18 cellular contexts compared by ENCODE assay signal in the genomic region with DNA sequence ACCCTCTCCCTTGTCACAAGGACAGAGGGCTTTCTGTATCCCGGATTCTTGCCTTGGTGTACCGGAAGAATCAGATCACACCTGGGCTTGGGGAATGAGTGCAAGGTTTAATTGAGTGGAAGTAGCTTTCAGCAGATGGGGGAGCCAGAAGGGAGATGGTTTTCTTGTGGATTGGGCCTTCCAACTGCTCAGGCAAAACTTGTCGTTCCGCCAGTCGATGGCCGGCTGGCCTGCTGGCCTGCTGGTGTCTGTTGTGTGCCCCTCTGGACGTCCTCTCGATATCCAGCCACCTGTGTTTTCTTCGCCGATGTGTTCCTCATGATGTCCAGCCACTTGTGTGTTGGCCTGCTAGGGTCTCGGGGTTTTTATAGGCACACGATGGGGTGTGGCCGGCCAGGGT.
DNase-seq lines count a peak whose midpoint lies in the region; ATAC-seq, FAIRE-seq and TF ChIP-seq lines count a peak whose summit lies in the region.
"Had no signal": no experiment of that assay in that cellular context is flagged by ENCODE, and none has a peak within 500 bp of the region (broad histone marks: within the 10 kb centered on the region; RNA-seq: fewer than 3 reads in every experiment).

No MANE protein-coding gene starts in this region.

- no peaks in the 10 kb centered on the region for H3K9me2 ChIP-seq in Karpas-422 (replicated peaks; ENCODE audit: insufficient read depth, low read length)

- H3K27ac ChIP-seq in HepG2 (ENCODE audit: extremely low read length, insufficient read depth, low read length) (no peak overlapping the region), Karpas-422 (ENCODE audit: low read length) (no peak overlapping the region)
- H3K27ac ChIP-seq: GM23248 had no signal

- no peak for TF ChIP-seq CTCF in glutamatergic neuron (IDR thresholded peaks at IDR 0.05; ENCODE audit: partially characterized antibody, unreplicated experiment)
- no peak for TF ChIP-seq CTCF in HepG2 (CRISPR knock-in tag; IDR thresholded peaks at IDR 0.05)
- TF ChIP-seq CTCF in natural killer cell (IDR thresholded peaks at IDR 0.05): no peak

- no peaks in the 10 kb centered on the region for H4K20me1 ChIP-seq in HepG2 (ENCODE audit: insufficient read depth, low read length)
- H4K20me1 ChIP-seq in Karpas-422 (ENCODE audit: insufficient read depth, low read depth, low read length): peaks cover 8% of the 10 kb centered on the region; the same call in 1 of the 2 replicates

- no peak for TF ChIP-seq RAD21 in HepG2 (CRISPR knock-in tag; IDR thresholded peaks at IDR 0.05)

- H3K36me3 Mint-ChIP-seq in glutamatergic neuron (ENCODE audit: unreplicated experiment): no peaks in the 10 kb centered on the region
- H3K36me3 Mint-ChIP-seq in natural killer cell: no peaks in the 10 kb centered on the region
- H3K36me3 Mint-ChIP-seq: CD4-positive, CD25-positive, alpha-beta regulatory T cell had no signal

- no peak for ATAC-seq in HepG2
- ATAC-seq in natural killer cell: no peak
- ATAC-seq: HCT116 had no signal

- H3K79me2 ChIP-seq in HepG2 (ENCODE audit: insufficient read depth, low read length) (no peaks in the 10 kb centered on the region), Karpas-422 (ENCODE audit: low read length) (peaks cover 3% of the 10 kb centered on the region; the same call in 1 of the 2 replicates)

- no peak for FAIRE-seq in HepG2 (lab: Jason Lieb, UNC)
- FAIRE-seq: RCC 7860 had no signal

- H3K36me3 ChIP-seq in HepG2 (replicated peaks in 1 of 2; ENCODE audit: control insufficient read depth in 1 of 2, insufficient read depth in 2 of 2, low read length in 2 of 2): no peaks in the 10 kb centered on the region
- H3K36me3 ChIP-seq in Karpas-422 (ENCODE audit: insufficient read depth, low read length): no peaks in the 10 kb centered on the region

- H2AFZ ChIP-seq in HepG2 (ENCODE audit: low read length) (no peak overlapping the region), Karpas-422 (ENCODE audit: low read length) (no peak overlapping the region)
- H2AFZ ChIP-seq: GM23248 had no signal

- WGBS in HepG2 (ENCODE audit: low lambda C conversion rate): 90% methylated on average over 13 of the region's 13 CpGs

- DNase-seq in DMS 273 (lab: John Stamatoyannopoulos, UW; ENCODE audit: unreplicated experiment): peak; percentile 90
- peak; percentile 68 for DNase-seq in G401 (ENCODE audit: low spot score)
- peak; percentile 62 for DNase-seq in NCI-H69 (lab: John Stamatoyannopoulos, UW)
- no peak for DNase-seq in glutamatergic neuron
- DNase-seq in HepG2 (ENCODE audit: low spot score): no peak
- DNase-seq in natural killer cell: no peak
- no peak for DNase-seq in RPMI8226
- no peak for DNase-seq in Karpas-422
- DNase-seq: CD4-positive, CD25-positive, alpha-beta regulatory T cell; DMS53; GM23248; MV-4-11; NCI-H510A; NCI-H774; Right ventricle myocardium superior had no signal

- H3K9ac ChIP-seq in HepG2 (ENCODE audit: insufficient read depth, low read depth, low read length) (no peak overlapping the region), Karpas-422 (ENCODE audit: low read length) (no peak overlapping the region)
- H3K9ac ChIP-seq: GM23248 had no signal

- in situ Hi-C loops in G401 (cut with HindIII; ENCODE audit: low sequenced_read_pairs) (no loop called here), HepG2 (cut with HindIII; ENCODE audit: extremely low pct_ligation_motif_present, low pct_unique_long_range_greater_than_20kb) (no loop called here)

- intact Hi-C loops in HepG2 (cut with micrococcal nuclease; ENCODE audit: unreplicated experiment): no loop called here
- intact Hi-C loops in natural killer cell (cut with micrococcal nuclease): no loop called here

- no peak for TF ChIP-seq POLR2A in HepG2 (IDR thresholded peaks at IDR 0.05; ENCODE audit: insufficient read depth in 1 of 2, low read depth in 2 of 2, low read length in 2 of 2)

- H3K27me3 Mint-ChIP-seq in glutamatergic neuron (ENCODE audit: unreplicated experiment) (peaks cover 2% of the 10 kb centered on the region), natural killer cell (ENCODE audit: low read depth in 2 of 2) (no peaks in the 10 kb centered on the region)
- H3K27me3 Mint-ChIP-seq: CD4-positive, CD25-positive, alpha-beta regulatory T cell; IgD-negative memory B cell had no signal

- POLR2A ChIA-PET in HepG2 (lab: Yijun Ruan, JAX): no interaction called here

- TF ChIP-seq EP300 in HepG2 (IDR thresholded peaks at IDR 0.05; ENCODE audit: low read depth in 2 of 2, low read length in 2 of 2) (no peak), HepG2 (CRISPR knock-in tag; IDR thresholded peaks at IDR 0.05; ENCODE audit: borderline replicate concordance) (no peak)

- H3K4me1 ChIP-seq in HepG2 (ENCODE audit: insufficient read depth, low read length) (peaks cover 20% of the 10 kb centered on the region), Karpas-422 (ENCODE audit: low read length) (no peaks in the 10 kb centered on the region)

- H3K4me3 ChIP-seq in HepG2 (replicated peaks in 1 of 3; ENCODE audit: insufficient read depth in 1 of 3, low read depth in 2 of 3, low read length in 3 of 3) (no peak overlapping the region), Karpas-422 (ENCODE audit: low read length) (no peak overlapping the region)
- H3K4me3 ChIP-seq: GM23248 had no signal

- H3K4me3 Mint-ChIP-seq in glutamatergic neuron (ENCODE audit: unreplicated experiment) (no peak overlapping the region), natural killer cell (no peak overlapping the region)
- H3K4me3 Mint-ChIP-seq: CD4-positive, CD25-positive, alpha-beta regulatory T cell had no signal

- H3K9me3 ChIP-seq in HepG2 (ENCODE audit: low read length) (no peaks in the 10 kb centered on the region), Karpas-422 (ENCODE audit: low read length) (no peaks in the 10 kb centered on the region)

- peak overlapping the region; percentile 91 for H3K27ac Mint-ChIP-seq in glutamatergic neuron (ENCODE audit: unreplicated experiment)
- no peak overlapping the region for H3K27ac Mint-ChIP-seq in natural killer cell

- CTCF ChIA-PET in HepG2 (lab: Yijun Ruan, JAX; ENCODE audit: low intra/inter-chr PET ratio, low total read pairs): no interaction called here

- H3K4me2 ChIP-seq in HepG2 (ENCODE audit: low read depth, low read length): no peak overlapping the region
- H3K4me2 ChIP-seq in Karpas-422 (ENCODE audit: low read depth, low read length, poor library complexity, severe bottlenecking): no peak overlapping the region

- H3K9me3 Mint-ChIP-seq in glutamatergic neuron (ENCODE audit: unreplicated experiment) (peaks cover 4% of the 10 kb centered on the region), natural killer cell (no peaks in the 10 kb centered on the region)
- H3K9me3 Mint-ChIP-seq: CD4-positive, CD25-positive, alpha-beta regulatory T cell; IgD-negative memory B cell had no signal

- no peaks in the 10 kb centered on the region for H3K27me3 ChIP-seq in HepG2 (ENCODE audit: control insufficient read depth in 1 of 2, insufficient read depth in 2 of 2, low read length in 2 of 2)
- H3K27me3 ChIP-seq in Karpas-422 (ENCODE audit: low read length): no peaks in the 10 kb centered on the region

- peaks cover 70% of the 10 kb centered on the region for H3K4me1 Mint-ChIP-seq in glutamatergic neuron (ENCODE audit: low read depth, unreplicated experiment)
- peaks cover 5 to 23% of the 10 kb centered on the region in 2 donors for H3K4me1 Mint-ChIP-seq in natural killer cell

- BruUV-seq in HepG2 (replicated peaks; lab: Mats Ljungman, UMichigan): no TSS peak

TF ChIP-seq in HepG2, 621 proteins besides CTCF, POLR2A, EP300 and RAD21:
- TF ChIP-seq ZBTB1 (CRISPR knock-in tag; IDR thresholded peaks at IDR 0.05; ENCODE audit: borderline replicate concordance): no peak

Comparison
In these comparisons a context has a peak if more than half of its experiments do, and no peak if none do; other contexts are left out.
1. DNase-seq: peak in DMS 273 (single experiment), G401 (single experiment) and NCI-H69 (single experiment); none in glutamatergic neuron (single experiment), HepG2 (single experiment), natural killer cell (single experiment), RPMI8226 (single experiment) and Karpas-422 (single experiment).